Comparison of ENCODE assay signal across 20 cellular contexts in genomic region chr7:80372415-80372814, GRCh38.
A peak's percentile ranks its signal among the peaks of the same experiment; 100 is the strongest.
DNase-seq lines count a peak whose midpoint lies in the region; ATAC-seq, FAIRE-seq and TF ChIP-seq lines count a peak whose summit lies in the region.
"Had no signal": no experiment of that assay in that cellular context is flagged by ENCODE, and none has a peak within 500 bp of the region (broad histone marks: within the 10 kb centered on the region; RNA-seq: fewer than 3 reads in every experiment).

No MANE protein-coding gene starts in this region.

- no peak overlapping the region for H2BK120ac ChIP-seq in neuronal stem cell (ENCODE audit: low read depth, low read length)

- H3K36me3 ChIP-seq in GM23248 (ENCODE audit: low read depth) (no peaks in the 10 kb centered on the region), neuronal stem cell (replicated peaks in 1 of 2; ENCODE audit: control insufficient read depth in 2 of 2, insufficient read depth in 2 of 2, low read length in 2 of 2) (no peaks in the 10 kb centered on the region)
- H3K36me3 ChIP-seq: upper lobe of right lung had no signal

- H4K91ac ChIP-seq in neuronal stem cell (ENCODE audit: low read depth, low read length, poor library complexity), result no peak overlapping the region

- H4K8ac ChIP-seq in neuronal stem cell (ENCODE audit: low read depth, low read length), result no peak overlapping the region

- no peak for TF ChIP-seq RAD21 in A549 (conservative IDR thresholded peaks at IDR 0.05 in 1 of 2, IDR thresholded peaks at IDR 0.05 in 1 of 2)

- H3F3A ChIP-seq in GM23248 (ENCODE audit: insufficient read depth), result no peaks in the 10 kb centered on the region

- CTCF ChIA-PET in A549 (lab: Yijun Ruan, JAX), result no interaction called here

- H3K4me2 ChIP-seq in A549, result peak overlapping the region; percentile 53
- peak overlapping the region; percentile 6 for H3K4me2 ChIP-seq in GM23248 (ENCODE audit: unreplicated experiment)
- H3K4me2 ChIP-seq in neuronal stem cell (ENCODE audit: insufficient read depth, low read length, poor library complexity, severe bottlenecking), result no peak overlapping the region

- TF ChIP-seq CTCF in A549 (IDR thresholded peaks at IDR 0.05), result no peak

- no peaks in the 10 kb centered on the region for H3K79me2 ChIP-seq in GM23248 (ENCODE audit: insufficient read depth)

- H3K27me3 ChIP-seq in GM23248 (replicated peaks; ENCODE audit: insufficient read depth) (no peaks in the 10 kb centered on the region), neuronal stem cell (ENCODE audit: control insufficient read depth in 3 of 3, insufficient read depth in 3 of 3, low read depth in 1 of 3, low read length in 3 of 3) (no peaks in the 10 kb centered on the region)
- H3K27me3 ChIP-seq: upper lobe of right lung had no signal

- no peak for FAIRE-seq in A549 (lab: Jason Lieb, UNC)
- FAIRE-seq: colon had no signal

- H3K9ac ChIP-seq in GM23248 (no peak overlapping the region), neuronal stem cell (ENCODE audit: low read depth, low read length, poor library complexity) (no peak overlapping the region)

- no peak overlapping the region for H3K4me3 ChIP-seq in A549
- no peak overlapping the region for H3K4me3 ChIP-seq in GM23248
- H3K4me3 ChIP-seq in neuronal stem cell (ENCODE audit: low read length in 2 of 2), result no peak overlapping the region
- H3K4me3 ChIP-seq: upper lobe of right lung had no signal

- H2BK12ac ChIP-seq in neuronal stem cell (ENCODE audit: low read length), result no peak overlapping the region

- no peak overlapping the region for H2BK15ac ChIP-seq in neuronal stem cell (ENCODE audit: low read length)

- peak in 1 of 2 experiments; percentile 74; a peak in 3 of 6 replicates for ATAC-seq in A549
- ATAC-seq: activated CD4-positive, CD25-positive, alpha-beta regulatory T cell treated with anti-CD3 and anti-CD28 coated beads, Interleukin-2, amount 50 U/mL, for 24 hours; activated CD8-positive, alpha-beta memory T cell treated with anti-CD3 and anti-CD28 coated beads, Interleukin-2, amount 10 ng/mL, durations not matched to agents 7 days and 5 days; PC-3; stimulated activated naive CD8-positive, alpha-beta T cell treated with anti-CD3 and anti-CD28 coated beads, Interleukin-15, Interleukin-2, amounts not matched to agents 100 U/mL and 50 U/mL, for 24 hours; upper lobe of right lung had no signal

- H3K4me1 ChIP-seq in A549 (peaks cover 18% of the 10 kb centered on the region), GM23248 (ENCODE audit: insufficient read depth) (peaks cover 6% of the 10 kb centered on the region; the same call in 1 of the 2 replicates), neuronal stem cell (ENCODE audit: control insufficient read depth in 2 of 2, insufficient read depth in 1 of 2, low read depth in 1 of 2, low read length in 2 of 2) (no peaks in the 10 kb centered on the region)
- H3K4me1 ChIP-seq: upper lobe of right lung had no signal

- H3K9me3 ChIP-seq in A549 (no peaks in the 10 kb centered on the region), GM23248 (ENCODE audit: low read depth) (no peaks in the 10 kb centered on the region), neuronal stem cell (replicated peaks in 1 of 2; ENCODE audit: control insufficient read depth in 2 of 2, insufficient read depth in 1 of 2, low read depth in 1 of 2, low read length in 2 of 2) (no peaks in the 10 kb centered on the region)
- H3K9me3 ChIP-seq: upper lobe of right lung had no signal

- H3K27ac ChIP-seq in A549 (no peak overlapping the region), GM23248 (no peak overlapping the region), neuronal stem cell (replicated peaks; ENCODE audit: low read length) (no peak overlapping the region)
- H3K27ac ChIP-seq: upper lobe of right lung had no signal

- no peak overlapping the region for H3K4ac ChIP-seq in neuronal stem cell (ENCODE audit: low read length)

- H2BK5ac ChIP-seq in neuronal stem cell (ENCODE audit: low read length), result no peak overlapping the region

- 35% methylated on average over 2 of the region's 2 CpGs for WGBS in A549 (ENCODE audit: missing lambda C conversion rate)
- 91 to 96% methylated on average over 2 of the region's 2 CpGs for WGBS in GM23248 (ENCODE audit: low coverage in 1 of 2, low lambda C conversion rate in 2 of 2, missing lambda C conversion rate in 2 of 2), 2 experiments
- no CpG with 5 or more reads among the region's 2 CpGs for WGBS in neuronal stem cell (ENCODE audit: extremely low coverage in 2 of 2, insufficient read length in 2 of 2, insufficient replicate concordance in 1 of 2), 2 donors

- no peaks in the 10 kb centered on the region for H4K20me1 ChIP-seq in GM23248 (ENCODE audit: insufficient read depth)

- H2AK5ac ChIP-seq in neuronal stem cell (ENCODE audit: low read depth, low read length), result no peak overlapping the region

- H3K14ac ChIP-seq in neuronal stem cell (ENCODE audit: low read length), result no peak overlapping the region

- no peak overlapping the region for H3K18ac ChIP-seq in neuronal stem cell (ENCODE audit: low read length)

- DNase-seq in A549 (ENCODE audit: low read depth in 1 of 2, low spot score in 1 of 2) (peak in 1 of 2 experiments; percentile 37), GM23248 (peak; percentile 42), amniotic stem cell (lab: John Stamatoyannopoulos, UW) (peak; percentile 56), iris pigment epithelial cell (ENCODE audit: low read depth) (peak; percentile 88), neuronal stem cell (ENCODE audit: low spot score) (no peak), SK-N-DZ (ENCODE audit: low spot score) (no peak)
- DNase-seq in stimulated activated CD4-positive, alpha-beta T cell treated with anti-CD3 and anti-CD28 coated beads, Interleukin-15, amount 100 ng/mL, for 24 hours, result no peak
- DNase-seq in activated CD8-positive, alpha-beta memory T cell treated with anti-CD3 and anti-CD28 coated beads, Interleukin-2, amount 50 U/mL, for 48 hours, result no peak
- DNase-seq: activated CD8-positive, alpha-beta memory T cell treated with anti-CD3 and anti-CD28 coated beads, Interleukin-2, amount 10 ng/mL, durations not matched to agents 7 days and 5 days; activated effector memory CD4-positive, alpha-beta T cell treated with anti-CD3 and anti-CD28 coated beads, Interleukin-2, amount 50 U/mL, for 16 hours; MM.1S; NCI-H2029 treated with DMSO at 0.1 percent for 48 hours; NCI-H526; PC-3; retina; stimulated activated naive CD8-positive, alpha-beta T cell treated with anti-CD3 and anti-CD28 coated beads, Interleukin-15, Interleukin-2, amounts not matched to agents 100 U/mL and 50 U/mL, for 24 hours; T1000; upper lobe of right lung had no signal

- in situ Hi-C loops in GM23248 (cut with MboI), result no loop called here

- no peak overlapping the region for H3K23ac ChIP-seq in neuronal stem cell (ENCODE audit: low read depth, low read length, poor library complexity)

- POLR2A ChIA-PET in A549 (lab: Yijun Ruan, JAX), result no interaction called here

- no peak for TF ChIP-seq POLR2A in A549 (IDR thresholded peaks at IDR 0.05; ENCODE audit: low read length)

- no peak overlapping the region for H2AFZ ChIP-seq in GM23248
- H2AFZ ChIP-seq in neuronal stem cell (ENCODE audit: low read length), result no peak overlapping the region

- TF ChIP-seq EP300 in A549 (IDR thresholded peaks at IDR 0.05), result no peak

- no peaks in the 10 kb centered on the region for H3K9me2 ChIP-seq in GM23248 (ENCODE audit: insufficient read depth)

- H3K79me1 ChIP-seq in neuronal stem cell (ENCODE audit: low read depth, low read length), result no peaks in the 10 kb centered on the region

TF ChIP-seq in A549, 52 proteins besides CTCF, POLR2A, EP300 and RAD21:
- TF ChIP-seq KDM5A (IDR thresholded peaks at IDR 0.05) (no peak), FOSL2 (IDR thresholded peaks at IDR 0.05) (no peak), FOSL2 (CRISPR knock-in tag; IDR thresholded peaks at IDR 0.05) (peak; percentile 36; the same call in 1 of the 2 replicates), GATA3 (IDR thresholded peaks at IDR 0.05; ENCODE audit: borderline replicate concordance) (peak; percentile 23; the same call in 1 of the 2 replicates)

Comparison
In these comparisons a context has a peak if more than half of its experiments do, and no peak if none do; other contexts are left out.
1. DNase-seq: peak in GM23248 (single experiment), amniotic stem cell (single experiment) and iris pigment epithelial cell (single experiment); none in neuronal stem cell (single experiment), stimulated activated CD4-positive, alpha-beta T cell treated with anti-CD3 and anti-CD28 coated beads, Interleukin-15, amount 100 ng/mL, for 24 hours (single experiment), SK-N-DZ (single experiment) and activated CD8-positive, alpha-beta memory T cell treated with anti-CD3 and anti-CD28 coated beads, Interleukin-2, amount 50 U/mL, for 48 hours (single experiment).